In the genomic region with DNA sequence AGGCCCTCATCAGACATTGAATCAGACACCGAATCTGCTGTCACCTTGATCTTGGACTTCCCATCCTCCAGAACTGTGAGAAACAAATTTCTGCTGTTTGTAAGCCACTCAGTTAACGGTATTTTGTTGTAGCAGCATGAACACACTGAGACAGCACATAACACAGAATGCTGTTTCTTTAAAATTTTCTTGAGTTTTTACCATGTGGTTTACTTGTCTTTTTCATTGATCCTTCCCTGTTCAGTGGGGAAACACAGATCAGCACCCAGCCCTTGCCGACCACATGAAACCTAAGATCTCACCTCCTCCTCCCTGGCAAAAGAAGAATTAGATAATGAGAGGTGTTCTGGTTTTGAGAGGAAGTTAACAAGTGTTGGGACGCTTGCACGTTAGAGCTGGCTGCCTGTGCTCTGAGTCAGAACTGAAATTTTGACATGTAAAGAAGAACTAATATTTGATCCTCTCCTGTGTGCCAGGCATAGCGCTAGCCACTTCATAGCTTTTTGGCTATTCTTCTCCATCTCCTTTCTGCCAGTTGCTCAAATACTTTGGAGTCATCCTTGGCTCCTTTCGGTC, we compare ENCODE assay signal across 1 cellular context.
TF ChIP-seq lines count a peak whose summit lies in the region.

No MANE protein-coding gene starts in this region.

TF ChIP-seq in GM23338, 12 proteins besides CTCF, POLR2A, EP300 and RAD21 (continued from another document):
- TF ChIP-seq, protein P1, sequence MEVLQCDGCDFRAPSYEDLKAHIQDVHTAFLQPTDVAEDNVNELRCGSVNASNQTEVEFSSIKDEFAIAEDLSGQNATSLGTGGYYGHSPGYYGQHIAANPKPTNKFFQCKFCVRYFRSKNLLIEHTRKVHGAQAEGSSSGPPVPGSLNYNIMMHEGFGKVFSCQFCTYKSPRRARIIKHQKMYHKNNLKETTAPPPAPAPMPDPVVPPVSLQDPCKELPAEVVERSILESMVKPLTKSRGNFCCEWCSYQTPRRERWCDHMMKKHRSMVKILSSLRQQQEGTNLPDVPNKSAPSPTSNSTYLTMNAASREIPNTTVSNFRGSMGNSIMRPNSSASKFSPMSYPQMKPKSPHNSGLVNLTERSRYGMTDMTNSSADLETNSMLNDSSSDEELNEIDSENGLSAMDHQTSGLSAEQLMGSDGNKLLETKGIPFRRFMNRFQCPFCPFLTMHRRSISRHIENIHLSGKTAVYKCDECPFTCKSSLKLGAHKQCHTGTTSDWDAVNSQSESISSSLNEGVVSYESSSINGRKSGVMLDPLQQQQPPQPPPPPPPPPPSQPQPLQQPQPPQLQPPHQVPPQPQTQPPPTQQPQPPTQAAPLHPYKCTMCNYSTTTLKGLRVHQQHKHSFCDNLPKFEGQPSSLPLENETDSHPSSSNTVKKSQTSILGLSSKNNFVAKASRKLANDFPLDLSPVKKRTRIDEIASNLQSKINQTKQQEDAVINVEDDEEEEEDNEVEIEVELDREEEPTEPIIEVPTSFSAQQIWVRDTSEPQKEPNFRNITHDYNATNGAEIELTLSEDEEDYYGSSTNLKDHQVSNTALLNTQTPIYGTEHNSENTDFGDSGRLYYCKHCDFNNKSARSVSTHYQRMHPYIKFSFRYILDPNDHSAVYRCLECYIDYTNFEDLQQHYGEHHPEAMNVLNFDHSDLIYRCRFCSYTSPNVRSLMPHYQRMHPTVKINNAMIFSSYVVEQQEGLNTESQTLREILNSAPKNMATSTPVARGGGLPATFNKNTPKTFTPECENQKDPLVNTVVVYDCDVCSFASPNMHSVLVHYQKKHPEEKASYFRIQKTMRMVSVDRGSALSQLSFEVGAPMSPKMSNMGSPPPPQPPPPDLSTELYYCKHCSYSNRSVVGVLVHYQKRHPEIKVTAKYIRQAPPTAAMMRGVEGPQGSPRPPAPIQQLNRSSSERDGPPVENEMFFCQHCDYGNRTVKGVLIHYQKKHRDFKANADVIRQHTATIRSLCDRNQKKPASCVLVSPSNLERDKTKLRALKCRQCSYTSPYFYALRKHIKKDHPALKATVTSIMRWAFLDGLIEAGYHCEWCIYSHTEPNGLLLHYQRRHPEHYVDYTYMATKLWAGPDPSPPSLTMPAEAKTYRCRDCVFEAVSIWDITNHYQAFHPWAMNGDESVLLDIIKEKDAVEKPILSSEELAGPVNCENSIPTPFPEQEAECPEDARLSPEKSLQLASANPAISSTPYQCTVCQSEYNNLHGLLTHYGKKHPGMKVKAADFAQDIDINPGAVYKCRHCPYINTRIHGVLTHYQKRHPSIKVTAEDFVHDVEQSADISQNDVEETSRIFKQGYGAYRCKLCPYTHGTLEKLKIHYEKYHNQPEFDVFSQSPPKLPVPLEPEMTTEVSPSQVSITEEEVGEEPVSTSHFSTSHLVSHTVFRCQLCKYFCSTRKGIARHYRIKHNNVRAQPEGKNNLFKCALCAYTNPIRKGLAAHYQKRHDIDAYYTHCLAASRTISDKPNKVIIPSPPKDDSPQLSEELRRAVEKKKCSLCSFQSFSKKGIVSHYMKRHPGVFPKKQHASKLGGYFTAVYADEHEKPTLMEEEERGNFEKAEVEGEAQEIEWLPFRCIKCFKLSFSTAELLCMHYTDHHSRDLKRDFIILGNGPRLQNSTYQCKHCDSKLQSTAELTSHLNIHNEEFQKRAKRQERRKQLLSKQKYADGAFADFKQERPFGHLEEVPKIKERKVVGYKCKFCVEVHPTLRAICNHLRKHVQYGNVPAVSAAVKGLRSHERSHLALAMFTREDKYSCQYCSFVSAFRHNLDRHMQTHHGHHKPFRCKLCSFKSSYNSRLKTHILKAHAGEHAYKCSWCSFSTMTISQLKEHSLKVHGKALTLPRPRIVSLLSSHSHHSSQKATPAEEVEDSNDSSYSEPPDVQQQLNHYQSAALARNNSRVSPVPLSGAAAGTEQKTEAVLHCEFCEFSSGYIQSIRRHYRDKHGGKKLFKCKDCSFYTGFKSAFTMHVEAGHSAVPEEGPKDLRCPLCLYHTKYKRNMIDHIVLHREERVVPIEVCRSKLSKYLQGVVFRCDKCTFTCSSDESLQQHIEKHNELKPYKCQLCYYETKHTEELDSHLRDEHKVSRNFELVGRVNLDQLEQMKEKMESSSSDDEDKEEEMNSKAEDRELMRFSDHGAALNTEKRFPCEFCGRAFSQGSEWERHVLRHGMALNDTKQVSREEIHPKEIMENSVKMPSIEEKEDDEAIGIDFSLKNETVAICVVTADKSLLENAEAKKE (CRISPR knock-in tag; IDR thresholded peaks at IDR 0.05): no peak
